31 cellular contexts compared by ENCODE assay signal in the genomic region with DNA sequence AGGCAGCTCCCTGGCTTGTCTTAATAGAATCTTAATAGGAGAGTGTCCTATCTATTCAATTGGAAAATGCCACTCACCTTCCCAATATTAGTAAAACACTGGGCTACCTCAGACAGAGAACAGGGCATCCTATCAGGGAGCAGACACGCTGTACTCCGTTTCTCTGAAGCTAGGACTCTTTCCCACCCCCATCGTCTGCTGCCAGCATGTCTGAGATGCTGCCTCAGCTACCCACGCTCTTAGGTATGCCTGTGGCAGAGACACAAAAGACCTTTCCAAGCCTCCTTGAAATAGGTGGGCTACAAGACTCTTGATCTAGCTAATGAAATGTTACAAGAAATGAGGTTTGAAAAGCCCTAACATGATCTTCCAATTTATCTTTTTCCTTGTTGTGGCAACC. TPM values are rescaled to one million over a fixed set of nuclear protein-coding genes. Genes with fewer than 3 reads are reported as not detected.
"Had no signal": no experiment of that assay in that cellular context is flagged by ENCODE, and none has a peak within 500 bp of the region (broad histone marks: within the 10 kb centered on the region; RNA-seq: fewer than 3 reads in every experiment).

No MANE protein-coding gene starts in this region.

- H3K4me1 Mint-ChIP-seq: stimulated activated effector memory CD8-positive, alpha-beta T cell treated with anti-CD3 and anti-CD28 coated beads, Interleukin-12 subunit alpha, Interleukin-12 subunit beta, amount 100 ng/mL, for 72 hours; stimulated activated memory B cell treated with anti-CD40 and anti-IgM and Interleukin-4, amounts not matched to agents 10 μg/mL and 1 μg/mL and 100 μg/mL, for 72 hours; stimulated activated naive B cell treated with anti-CD40 and anti-IgM and Interleukin-4, amounts not matched to agents 10 μg/mL and 1 μg/mL and 100 μg/mL, for 72 hours; stimulated activated naive CD8-positive, alpha-beta T cell treated with anti-CD3 and anti-CD28 coated beads, Interleukin-15, amount 100 ng/mL, for 72 hours had no signal

- DNase-seq: stimulated activated CD4-positive, alpha-beta T cell treated with anti-CD3 and anti-CD28 coated beads, Interleukin-2, amount 100 ng/mL, for 48 hours; stimulated activated CD4-positive, alpha-beta T cell treated with anti-CD3 and anti-CD28 coated beads, Interleukin-4, amount 100 ng/mL, for 1 hour; stimulated activated CD4-positive, alpha-beta T cell treated with anti-CD3 and anti-CD28 coated beads, Interleukin-4, amount 100 ng/mL, for 24 hours; stimulated activated CD4-positive, alpha-beta T cell treated with anti-CD3 and anti-CD28 coated beads, Interleukin-4, amount 100 ng/mL, for 4 hours; stimulated activated CD8-positive, alpha-beta memory T cell treated with anti-CD3 and anti-CD28 coated beads, Interleukin-4, amount 100 ng/mL, for 48 hours; stimulated activated naive B cell treated with anti-CD40 and anti-IgM and Interleukin-4, amounts not matched to agents 10 μg/mL and 1 μg/mL and 100 μg/mL, for 72 hours; stimulated activated naive CD4-positive, alpha-beta T cell; stimulated activated naive CD4-positive, alpha-beta T cell treated with Interleukin-2 at 50 U/mL for 16 hours; stimulated activated naive CD8-positive, alpha-beta T cell treated with anti-CD3 and anti-CD28 coated beads, Interleukin-15, amount 100 ng/mL, for 72 hours; stimulated activated naive CD8-positive, alpha-beta T cell treated with anti-CD3 and anti-CD28 coated beads, Interleukin-15, Interleukin-2, amounts not matched to agents 100 U/mL and 50 U/mL, for 24 hours; stomach; substantia nigra; testis; thyroid gland; transverse colon; trophoblast cell; upper lobe of left lung; upper lobe of right lung; uterus had no signal

- H3K36me3 Mint-ChIP-seq: stimulated activated effector memory CD8-positive, alpha-beta T cell treated with anti-CD3 and anti-CD28 coated beads, Interleukin-12 subunit alpha, Interleukin-12 subunit beta, amount 100 ng/mL, for 72 hours; stimulated activated memory B cell treated with anti-CD40 and anti-IgM and Interleukin-4, amounts not matched to agents 10 μg/mL and 1 μg/mL and 100 μg/mL, for 72 hours; stimulated activated naive B cell treated with anti-CD40 and anti-IgM and Interleukin-4, amounts not matched to agents 10 μg/mL and 1 μg/mL and 100 μg/mL, for 72 hours; type B pancreatic cell had no signal

- ATAC-seq: stimulated activated effector memory CD8-positive, alpha-beta T cell treated with anti-CD3 and anti-CD28 coated beads, Interleukin-12 subunit alpha, Interleukin-12 subunit beta, amount 100 ng/mL, for 72 hours; stimulated activated memory B cell treated with anti-CD40 and anti-IgM and Interleukin-4, amounts not matched to agents 10 μg/mL and 1 μg/mL and 100 μg/mL, for 72 hours; stimulated activated naive B cell treated with anti-CD40 and anti-IgM and Interleukin-4, amounts not matched to agents 10 μg/mL and 1 μg/mL and 100 μg/mL, for 72 hours; stimulated activated naive CD8-positive, alpha-beta T cell treated with anti-CD3 and anti-CD28 coated beads, Interleukin-15, amount 100 ng/mL, for 72 hours; stimulated activated naive CD8-positive, alpha-beta T cell treated with anti-CD3 and anti-CD28 coated beads, Interleukin-15, Interleukin-2, amounts not matched to agents 100 U/mL and 50 U/mL, for 24 hours; upper lobe of right lung had no signal

- H3K27ac Mint-ChIP-seq: stimulated activated effector memory CD8-positive, alpha-beta T cell treated with anti-CD3 and anti-CD28 coated beads, Interleukin-12 subunit alpha, Interleukin-12 subunit beta, amount 100 ng/mL, for 72 hours; stimulated activated memory B cell treated with anti-CD40 and anti-IgM and Interleukin-4, amounts not matched to agents 10 μg/mL and 1 μg/mL and 100 μg/mL, for 72 hours; stimulated activated naive B cell treated with anti-CD40 and anti-IgM and Interleukin-4, amounts not matched to agents 10 μg/mL and 1 μg/mL and 100 μg/mL, for 72 hours; stimulated activated naive CD8-positive, alpha-beta T cell treated with anti-CD3 and anti-CD28 coated beads, Interleukin-15, amount 100 ng/mL, for 72 hours; stimulated activated naive CD8-positive, alpha-beta T cell treated with anti-CD3 and anti-CD28 coated beads, Interleukin-15, Interleukin-2, amounts not matched to agents 100 ng/mL and 50 ng/mL, for 24 hours; type B pancreatic cell had no signal

- H3K4me3 Mint-ChIP-seq: stimulated activated effector memory CD8-positive, alpha-beta T cell treated with anti-CD3 and anti-CD28 coated beads, Interleukin-12 subunit alpha, Interleukin-12 subunit beta, amount 100 ng/mL, for 72 hours; stimulated activated memory B cell treated with anti-CD40 and anti-IgM and Interleukin-4, amounts not matched to agents 10 μg/mL and 1 μg/mL and 100 μg/mL, for 72 hours; stimulated activated naive B cell treated with anti-CD40 and anti-IgM and Interleukin-4, amounts not matched to agents 10 μg/mL and 1 μg/mL and 100 μg/mL, for 72 hours; stimulated activated naive CD8-positive, alpha-beta T cell treated with anti-CD3 and anti-CD28 coated beads, Interleukin-15, amount 100 ng/mL, for 72 hours; stimulated activated naive CD8-positive, alpha-beta T cell treated with anti-CD3 and anti-CD28 coated beads, Interleukin-15, Interleukin-2, amounts not matched to agents 100 ng/mL and 50 ng/mL, for 24 hours; type B pancreatic cell had no signal

- H3K9me3 Mint-ChIP-seq: stimulated activated effector memory CD8-positive, alpha-beta T cell treated with anti-CD3 and anti-CD28 coated beads, Interleukin-12 subunit alpha, Interleukin-12 subunit beta, amount 100 ng/mL, for 72 hours; stimulated activated memory B cell treated with anti-CD40 and anti-IgM and Interleukin-4, amounts not matched to agents 10 μg/mL and 1 μg/mL and 100 μg/mL, for 72 hours; stimulated activated naive CD8-positive, alpha-beta T cell treated with anti-CD3 and anti-CD28 coated beads, Interleukin-15, amount 100 ng/mL, for 72 hours; stimulated activated naive CD8-positive, alpha-beta T cell treated with anti-CD3 and anti-CD28 coated beads, Interleukin-15, Interleukin-2, amounts not matched to agents 100 ng/mL and 50 ng/mL, for 24 hours; type B pancreatic cell had no signal

RNA-seq across cellular contexts. Expression of a gene that starts 2.5 kb away (rescaled TPM):
- total RNA-seq: stomach, subcutaneous adipose tissue, suprapubic skin, temporal lobe, thoracic aorta, thyroid gland, tibial nerve, transverse colon, upper lobe of left lung, upper lobe of right lung, ureter, urinary bladder, uterus, vagina had no signal

RNA-seq across cellular contexts. Expression of a gene that starts 13.5 kb away (rescaled TPM):
- total RNA-seq: stomach, subcutaneous adipose tissue, suprapubic skin, temporal lobe, thoracic aorta, thyroid gland, tibial nerve, transverse colon, upper lobe of left lung, upper lobe of right lung, ureter, urinary bladder, uterus, vagina had no signal

RNA-seq across cellular contexts. Expression of a gene that starts 17.0 kb away (rescaled TPM):
- total RNA-seq: stomach, suprapubic skin, thoracic aorta, ureter, uterus, vagina had no signal

RNA-seq across cellular contexts. Expression of a gene that starts 54.2 kb away (rescaled TPM):
- total RNA-seq: subcutaneous adipose tissue, temporal lobe, testis, thoracic aorta, thyroid gland, tibial nerve, upper lobe of right lung, uterus had no signal
